Comparison of ENCODE assay signal across 22 cellular contexts in the genomic region with DNA sequence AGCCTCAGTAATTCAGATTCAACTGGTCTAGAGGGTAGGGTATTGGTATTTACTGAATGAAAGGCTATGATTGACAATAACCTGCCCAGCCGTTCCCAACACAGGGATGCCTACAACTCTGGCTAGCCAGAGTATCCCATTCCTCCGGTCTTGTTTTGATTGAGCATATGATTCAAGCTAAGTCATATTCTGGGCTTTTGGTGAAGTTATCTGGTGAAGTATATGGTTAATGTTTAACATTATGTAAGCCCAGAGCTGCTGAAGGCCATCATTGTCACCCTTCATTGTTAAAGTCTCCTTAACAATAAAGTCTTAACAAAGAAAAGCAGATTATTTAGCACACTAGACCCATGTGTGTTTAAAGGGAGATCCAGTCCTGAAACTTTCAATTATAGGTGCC.
DNase-seq lines count a peak whose midpoint lies in the region; ATAC-seq, FAIRE-seq and TF ChIP-seq lines count a peak whose summit lies in the region.
"Had no signal": no experiment of that assay in that cellular context is flagged by ENCODE, and none has a peak within 500 bp of the region (broad histone marks: within the 10 kb centered on the region; RNA-seq: fewer than 3 reads in every experiment).

No MANE protein-coding gene starts in this region.

- H3K4me1 Mint-ChIP-seq in stimulated activated memory B cell treated with anti-CD40 and anti-IgM and Interleukin-4, amounts not matched to agents 10 μg/mL and 1 μg/mL and 100 μg/mL, for 72 hours, result peaks cover 7% of the 10 kb centered on the region
- no peaks in the 10 kb centered on the region for H3K4me1 Mint-ChIP-seq in activated CD8-positive, alpha-beta T cell treated with anti-CD3 and anti-CD28 coated beads for 36 hours (ENCODE audit: low read depth)

- in situ Hi-C loops in HepG2 (cut with HindIII; ENCODE audit: extremely low pct_ligation_motif_present, low pct_unique_long_range_greater_than_20kb), result no loop called here

- intact Hi-C loops in HepG2 (cut with micrococcal nuclease; ENCODE audit: unreplicated experiment), result no loop called here
- intact Hi-C loops in right lobe of liver (cut with DNase I), result no loop called here
- intact Hi-C loops in activated CD8-positive, alpha-beta T cell treated with anti-CD3 and anti-CD28 coated beads for 36 hours (cut with micrococcal nuclease), result no loop called here

- H3K27ac Mint-ChIP-seq in stimulated activated memory B cell treated with anti-CD40 and anti-IgM and Interleukin-4, amounts not matched to agents 10 μg/mL and 1 μg/mL and 100 μg/mL, for 72 hours, result no peak overlapping the region
- no peak overlapping the region for H3K27ac Mint-ChIP-seq in activated CD8-positive, alpha-beta T cell treated with anti-CD3 and anti-CD28 coated beads for 36 hours
- H3K27ac Mint-ChIP-seq: CD8-positive, alpha-beta memory T cell had no signal

- peak; percentile 80 for DNase-seq in HepG2 (ENCODE audit: low spot score)
- DNase-seq in right lobe of liver, result no peak
- DNase-seq in SW480 (ENCODE audit: low spot score), result peak; percentile 48
- peak; percentile 89 for DNase-seq in kidney tubule cell (ENCODE audit: low spot score)
- DNase-seq in small intestine, result peak; percentile 48
- DNase-seq in activated CD8-positive, alpha-beta T cell treated with anti-CD3 and anti-CD28 coated beads for 36 hours, result no peak
- DNase-seq: CD8-positive, alpha-beta memory T cell; EL; H7; NCI-H1092 treated with DMSO at 0.1 percent for 48 hours; NCI-H2081 treated with DMSO at 0.1 percent for 48 hours; NCI-H2227 treated with DMSO at 0.1 percent for 48 hours; NCI-H524; Peyer's patch; Right ventricle myocardium superior had no signal

- no peak for FAIRE-seq in HepG2 (lab: Jason Lieb, UNC)
- no peak for FAIRE-seq in small intestine (lab: Jason Lieb, UNC)

- BruUV-seq in HepG2 (replicated peaks; lab: Mats Ljungman, UMichigan), result no TSS peak

- peaks cover 10% of the 10 kb centered on the region for H3K9me3 Mint-ChIP-seq in stimulated activated memory B cell treated with anti-CD40 and anti-IgM and Interleukin-4, amounts not matched to agents 10 μg/mL and 1 μg/mL and 100 μg/mL, for 72 hours
- peaks cover 4% of the 10 kb centered on the region for H3K9me3 Mint-ChIP-seq in activated CD8-positive, alpha-beta T cell treated with anti-CD3 and anti-CD28 coated beads for 36 hours

- H3K4me3 ChIP-seq in HepG2 (replicated peaks in 1 of 3; ENCODE audit: insufficient read depth in 1 of 3, low read depth in 2 of 3, low read length in 3 of 3), result no peak overlapping the region
- H3K4me3 ChIP-seq in right lobe of liver, result no peak overlapping the region
- H3K4me3 ChIP-seq in small intestine (ENCODE audit: low read depth in 1 of 2, low read length in 2 of 2), result no peak overlapping the region
- H3K4me3 ChIP-seq: BLaER1 treated with 17β-estradiol and CSF1 and Interleukin-3, amounts not matched to agents 10 nM and 100 nM; Peyer's patch had no signal

- TF ChIP-seq EP300 in HepG2 (IDR thresholded peaks at IDR 0.05; ENCODE audit: low read depth in 2 of 2, low read length in 2 of 2) (no peak), HepG2 (CRISPR knock-in tag; IDR thresholded peaks at IDR 0.05; ENCODE audit: borderline replicate concordance) (no peak)

- ATAC-seq in HepG2 (peak; percentile 82), right lobe of liver (no peak), HG03025 (IDR thresholded peaks at IDR 0.05; ENCODE audit: low FRiP score, unreplicated experiment) (no peak)
- no peak for ATAC-seq in stimulated activated memory B cell treated with anti-CD40 and anti-IgM and Interleukin-4, amounts not matched to agents 10 μg/mL and 1 μg/mL and 100 μg/mL, for 72 hours
- ATAC-seq in activated CD8-positive, alpha-beta T cell treated with anti-CD3 and anti-CD28 coated beads for 36 hours, result no peak
- ATAC-seq: SK-N-SH treated with all-trans-retinoic acid at 6 μM for 48 hours had no signal

- H4K20me1 ChIP-seq in HepG2 (ENCODE audit: insufficient read depth, low read length), result no peaks in the 10 kb centered on the region
- H4K20me1 ChIP-seq: BLaER1 treated with 17β-estradiol and CSF1 and Interleukin-3, amounts not matched to agents 10 nM and 100 nM had no signal

- no peaks in the 10 kb centered on the region for H3K27me3 Mint-ChIP-seq in stimulated activated memory B cell treated with anti-CD40 and anti-IgM and Interleukin-4, amounts not matched to agents 10 μg/mL and 1 μg/mL and 100 μg/mL, for 72 hours
- no peaks in the 10 kb centered on the region for H3K27me3 Mint-ChIP-seq in activated CD8-positive, alpha-beta T cell treated with anti-CD3 and anti-CD28 coated beads for 36 hours
- H3K27me3 Mint-ChIP-seq: CD8-positive, alpha-beta memory T cell had no signal

- TF ChIP-seq POLR2A in HepG2 (IDR thresholded peaks at IDR 0.05; ENCODE audit: insufficient read depth in 1 of 2, low read depth in 2 of 2, low read length in 2 of 2) (no peak), right lobe of liver (IDR thresholded peaks at IDR 0.05) (no peak)

- no peak overlapping the region for H2AFZ ChIP-seq in HepG2 (ENCODE audit: low read length)

- H3K27ac ChIP-seq in HepG2 (ENCODE audit: extremely low read length, insufficient read depth, low read length) (no peak overlapping the region), right lobe of liver (no peak overlapping the region), small intestine (ENCODE audit: low read depth in 1 of 2, low read length in 1 of 2) (no peak overlapping the region)
- H3K27ac ChIP-seq: 22Rv1; BLaER1 treated with 17β-estradiol and CSF1 and Interleukin-3, amounts not matched to agents 10 nM and 100 nM; HL-60; KMS-11; Peyer's patch had no signal

- 68% methylated on average over 2 of the region's 2 CpGs for WGBS in HepG2 (ENCODE audit: low lambda C conversion rate)
- 94% methylated on average over 2 of the region's 2 CpGs for WGBS in right lobe of liver (ENCODE audit: insufficient coverage, low coverage, low lambda C conversion rate, missing lambda C conversion rate)
- WGBS in small intestine, 3 donors, result 12 to 74% (median 35%) methylated on average over 2 of the region's 2 CpGs

- H3K4me3 Mint-ChIP-seq in stimulated activated memory B cell treated with anti-CD40 and anti-IgM and Interleukin-4, amounts not matched to agents 10 μg/mL and 1 μg/mL and 100 μg/mL, for 72 hours, result no peak overlapping the region
- no peak overlapping the region for H3K4me3 Mint-ChIP-seq in activated CD8-positive, alpha-beta T cell treated with anti-CD3 and anti-CD28 coated beads for 36 hours
- H3K4me3 Mint-ChIP-seq: CD8-positive, alpha-beta memory T cell had no signal

- H3K27me3 ChIP-seq in HepG2 (ENCODE audit: control insufficient read depth in 1 of 2, insufficient read depth in 2 of 2, low read length in 2 of 2) (no peaks in the 10 kb centered on the region), right lobe of liver (no peaks in the 10 kb centered on the region), small intestine (ENCODE audit: control insufficient read depth in 2 of 2, insufficient read depth in 2 of 2, low read length in 2 of 2) (no peaks in the 10 kb centered on the region)
- H3K27me3 ChIP-seq: BLaER1 treated with 17β-estradiol and CSF1 and Interleukin-3, amounts not matched to agents 10 nM and 100 nM; Peyer's patch had no signal

- POLR2A ChIA-PET in HepG2 (lab: Yijun Ruan, JAX), result interaction anchor here (1.2 kb wide), 1 partner anchor 51 kb away, joined by 5 read pairs; no protein-coding TSS in a partner anchor
- POLR2A ChIA-PET in activated CD8-positive, alpha-beta T cell treated with anti-CD3 and anti-CD28 coated beads for 36 hours (lab: Charles Lee), result no interaction called here

- no peak for TF ChIP-seq RAD21 in HepG2 (CRISPR knock-in tag; IDR thresholded peaks at IDR 0.05)

- CTCF ChIA-PET in HepG2 (lab: Yijun Ruan, JAX; ENCODE audit: low intra/inter-chr PET ratio, low total read pairs), result no interaction called here
- CTCF ChIA-PET in activated CD8-positive, alpha-beta T cell treated with anti-CD3 and anti-CD28 coated beads for 36 hours (lab: Charles Lee), result no interaction called here

- H3K36me3 ChIP-seq in HepG2 (replicated peaks in 1 of 2; ENCODE audit: control insufficient read depth in 1 of 2, insufficient read depth in 2 of 2, low read length in 2 of 2) (no peaks in the 10 kb centered on the region), right lobe of liver (no peaks in the 10 kb centered on the region), small intestine (ENCODE audit: control insufficient read depth in 2 of 2, insufficient read depth in 2 of 2, low read length in 2 of 2) (no peaks in the 10 kb centered on the region)
- H3K36me3 ChIP-seq: BLaER1 treated with 17β-estradiol and CSF1 and Interleukin-3, amounts not matched to agents 10 nM and 100 nM; Peyer's patch had no signal

- H3K4me2 ChIP-seq in HepG2 (ENCODE audit: low read depth, low read length), result peak overlapping the region; percentile 29; the same call in 1 of the 2 replicates
- H3K4me2 ChIP-seq: BLaER1 treated with 17β-estradiol and CSF1 and Interleukin-3, amounts not matched to agents 10 nM and 100 nM; KMS-11 had no signal

- H3K4me1 ChIP-seq in HepG2 (ENCODE audit: insufficient read depth, low read length), result peaks cover 49% of the 10 kb centered on the region
- H3K4me1 ChIP-seq in right lobe of liver, result no peaks in the 10 kb centered on the region
- H3K4me1 ChIP-seq in small intestine (ENCODE audit: control insufficient read depth in 2 of 2, insufficient read depth in 1 of 2, low read depth in 1 of 2, low read length in 1 of 2), result no peaks in the 10 kb centered on the region
- H3K4me1 ChIP-seq: BLaER1 treated with 17β-estradiol and CSF1 and Interleukin-3, amounts not matched to agents 10 nM and 100 nM; Peyer's patch had no signal

- TF ChIP-seq CTCF in HepG2 (CRISPR knock-in tag; IDR thresholded peaks at IDR 0.05) (no peak), right lobe of liver (IDR thresholded peaks at IDR 0.05) (no peak)
- no peak for TF ChIP-seq CTCF in activated CD8-positive, alpha-beta T cell treated with anti-CD3 and anti-CD28 coated beads for 36 hours (IDR thresholded peaks at IDR 0.05)

- H3K36me3 Mint-ChIP-seq in stimulated activated memory B cell treated with anti-CD40 and anti-IgM and Interleukin-4, amounts not matched to agents 10 μg/mL and 1 μg/mL and 100 μg/mL, for 72 hours, result peaks cover 35% of the 10 kb centered on the region
- peaks cover 9% of the 10 kb centered on the region for H3K36me3 Mint-ChIP-seq in activated CD8-positive, alpha-beta T cell treated with anti-CD3 and anti-CD28 coated beads for 36 hours (ENCODE audit: low read depth)

- H3K9ac ChIP-seq in HepG2 (ENCODE audit: insufficient read depth, low read depth, low read length), result no peak overlapping the region
- H3K9ac ChIP-seq: BLaER1 treated with 17β-estradiol and CSF1 and Interleukin-3, amounts not matched to agents 10 nM and 100 nM; KMS-11 had no signal

- peaks cover 1% of the 10 kb centered on the region; the same call in 1 of the 2 replicates for H3K9me3 ChIP-seq in HepG2 (ENCODE audit: low read length)
- H3K9me3 ChIP-seq in right lobe of liver, result no peaks in the 10 kb centered on the region
- H3K9me3 ChIP-seq in small intestine (ENCODE audit: control insufficient read depth, low read depth), result no peaks in the 10 kb centered on the region
- H3K9me3 ChIP-seq: Peyer's patch had no signal

- H3K79me2 ChIP-seq in HepG2 (ENCODE audit: insufficient read depth, low read length), result no peaks in the 10 kb centered on the region

TF ChIP-seq in HepG2, 621 proteins besides CTCF, POLR2A, EP300 and RAD21 (continues in another document):
- TF ChIP-seq ZSCAN21 (CRISPR knock-in tag; IDR thresholded peaks at IDR 0.05; ENCODE audit: borderline replicate concordance), result no peak
- peak; percentile 95 for TF ChIP-seq SOX5 (CRISPR knock-in tag; IDR thresholded peaks at IDR 0.05; ENCODE audit: borderline replicate concordance)

Comparison
In these comparisons a context has a peak if more than half of its experiments do, and no peak if none do; other contexts are left out.
1. DNase-seq: peak in HepG2 (single experiment), SW480 (single experiment), kidney tubule cell (single experiment) and small intestine (single experiment); none in right lobe of liver (0 of 3) and activated CD8-positive, alpha-beta T cell treated with anti-CD3 and anti-CD28 coated beads for 36 hours (single experiment).